ENCODE assay signal across 1 cellular context in genomic region chr14:72538387-72538786, GRCh38.
TF ChIP-seq lines count a peak whose summit lies in the region.

No MANE protein-coding gene starts in this region.

TF ChIP-seq in IMR-90, 13 proteins besides CTCF, POLR2A, EP300 and RAD21:
- TF ChIP-seq NFE2L2 (IDR thresholded peaks at IDR 0.05; ENCODE audit: low read depth, low read length) (no peak), BHLHE40 (IDR thresholded peaks at IDR 0.05; ENCODE audit: low read depth, low read length) (no peak), MAFK (IDR thresholded peaks at IDR 0.05; ENCODE audit: low read depth, low read length) (no peak), RCOR1 (IDR thresholded peaks at IDR 0.05; ENCODE audit: insufficient replicate concordance, low read length) (no peak), CHD1 (IDR thresholded peaks at IDR 0.05; ENCODE audit: low read depth, low read length) (no peak), MXI1 (IDR thresholded peaks at IDR 0.05; ENCODE audit: borderline replicate concordance, low read depth, low read length) (no peak), FOS (IDR thresholded peaks at IDR 0.05; ENCODE audit: low read depth, low read length) (no peak), CEBPB (IDR thresholded peaks at IDR 0.05; ENCODE audit: low read depth, low read length) (no peak), MAZ (IDR thresholded peaks at IDR 0.05; ENCODE audit: borderline replicate concordance, low read depth, low read length) (no peak), USF2 (IDR thresholded peaks at IDR 0.05; ENCODE audit: low read depth, low read length) (no peak), SMC3 (IDR thresholded peaks at IDR 0.05; ENCODE audit: low read depth, low read length) (no peak), RFX5 (IDR thresholded peaks at IDR 0.05; ENCODE audit: low read depth, low read length) (no peak)
- TF ChIP-seq, protein P1, sequence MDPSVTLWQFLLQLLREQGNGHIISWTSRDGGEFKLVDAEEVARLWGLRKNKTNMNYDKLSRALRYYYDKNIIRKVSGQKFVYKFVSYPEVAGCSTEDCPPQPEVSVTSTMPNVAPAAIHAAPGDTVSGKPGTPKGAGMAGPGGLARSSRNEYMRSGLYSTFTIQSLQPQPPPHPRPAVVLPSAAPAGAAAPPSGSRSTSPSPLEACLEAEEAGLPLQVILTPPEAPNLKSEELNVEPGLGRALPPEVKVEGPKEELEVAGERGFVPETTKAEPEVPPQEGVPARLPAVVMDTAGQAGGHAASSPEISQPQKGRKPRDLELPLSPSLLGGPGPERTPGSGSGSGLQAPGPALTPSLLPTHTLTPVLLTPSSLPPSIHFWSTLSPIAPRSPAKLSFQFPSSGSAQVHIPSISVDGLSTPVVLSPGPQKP (IDR thresholded peaks at IDR 0.05; ENCODE audit: borderline replicate concordance, low read depth, low read length) = no peak
